Comparison of ENCODE assay signal across 14 cellular contexts in the genomic region with DNA sequence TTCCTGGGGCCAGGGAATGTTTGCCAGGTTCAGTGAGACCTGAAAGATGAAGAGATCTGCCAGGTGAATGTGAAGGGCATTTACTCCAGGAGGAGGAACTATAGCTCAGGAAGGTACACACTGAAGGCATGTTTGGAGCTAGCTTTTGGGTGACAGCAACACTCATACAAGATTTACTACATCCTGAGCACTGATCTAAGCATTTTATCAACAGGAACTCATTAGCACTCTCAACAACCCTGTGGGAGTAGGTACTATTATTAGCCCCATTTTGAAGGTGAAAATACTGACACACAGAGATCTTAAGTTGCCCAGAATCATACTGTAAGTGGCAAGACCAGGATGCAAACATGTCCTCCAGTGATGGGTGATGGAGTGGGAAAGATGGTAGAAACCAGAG.
"Had no signal": no experiment of that assay in that cellular context is flagged by ENCODE, and none has a peak within 500 bp of the region (broad histone marks: within the 10 kb centered on the region; RNA-seq: fewer than 3 reads in every experiment).

No MANE protein-coding gene starts in this region.

- H3K27ac ChIP-seq: gastrocnemius medialis, upper lobe of right lung, VCaP had no signal

- H3K27ac Mint-ChIP-seq: activated naive CD8-positive, alpha-beta T cell had no signal

- H3K4me3 Mint-ChIP-seq: activated naive CD8-positive, alpha-beta T cell had no signal

- H3K9me3 ChIP-seq: gastrocnemius medialis, upper lobe of right lung had no signal

- H3K4me3 ChIP-seq: gastrocnemius medialis, upper lobe of right lung had no signal

- H3K27me3 Mint-ChIP-seq: activated naive CD8-positive, alpha-beta T cell had no signal

- DNase-seq: activated CD4-positive, alpha-beta T cell treated with anti-CD3 and anti-CD28 coated beads for 1 hour; activated gamma-delta T cell; gastrocnemius medialis; head of caudate nucleus; left ventricle myocardium superior; occipital lobe; posterior cingulate gyrus; stimulated activated CD4-positive, alpha-beta T cell treated with anti-CD3 and anti-CD28 coated beads, Interleukin-12 subunit alpha, Interleukin-12 subunit beta, amount 100 ng/mL, for 4 hours; stimulated activated CD4-positive, alpha-beta T cell treated with anti-CD3 and anti-CD28 coated beads, Interleukin-1b, Interleukin-23, amount 100 ng/mL, for 48 hours; stimulated activated CD8-positive, alpha-beta memory T cell treated with anti-CD3 and anti-CD28 coated beads, Interleukin-4, amount 100 ng/mL, for 48 hours; stimulated activated naive CD4-positive, alpha-beta T cell; upper lobe of right lung had no signal

- ATAC-seq: gastrocnemius medialis, left ventricle myocardium superior, upper lobe of right lung had no signal

- H3K27me3 ChIP-seq: gastrocnemius medialis, upper lobe of right lung had no signal
